8 cellular contexts compared by ENCODE assay signal in genomic region chr14:79278798-79279644, GRCh38.
DNase-seq lines count a peak whose midpoint lies in the region; ATAC-seq lines count a peak whose summit lies in the region.

No MANE protein-coding gene starts in this region.

- ATAC-seq in GM19035 (IDR thresholded peaks at IDR 0.05; ENCODE audit: unreplicated experiment) (peak; percentile 64), left cardiac atrium (peak; percentile 97 to 100), HG03175 (IDR thresholded peaks at IDR 0.05; ENCODE audit: unreplicated experiment) (no peak)

- H3K79me1 ChIP-seq in trophoblast cell (ENCODE audit: low read length) = peaks cover 2% of the 10 kb centered on the region

- H3K4me1 ChIP-seq in trophoblast cell (ENCODE audit: control insufficient read depth in 1 of 2, insufficient read depth in 2 of 2, low read length in 2 of 2) = peaks cover 10% of the 10 kb centered on the region in 2 experiments

- no peak overlapping the region for H3K4ac ChIP-seq in trophoblast cell (ENCODE audit: low read depth, low read length)

- no peak overlapping the region for H3K14ac ChIP-seq in trophoblast cell (ENCODE audit: low read length)

- H4K12ac ChIP-seq in trophoblast cell (ENCODE audit: low read depth, low read length) = peak overlapping the region; percentile 14

- no peaks in the 10 kb centered on the region for H3K36me3 ChIP-seq in trophoblast cell (ENCODE audit: control insufficient read depth in 1 of 2, insufficient read depth in 2 of 2, low read length in 2 of 2)

- H3K4me3 ChIP-seq in trophoblast cell (ENCODE audit: low read depth, low read length) = peak overlapping the region; percentile 81

- peak overlapping the region; percentile 88 for H3K4me2 ChIP-seq in trophoblast cell (ENCODE audit: low read length)

- no peak overlapping the region for H2BK120ac ChIP-seq in trophoblast cell (ENCODE audit: insufficient read depth, low read length, poor library complexity)

- H3K9me3 ChIP-seq in trophoblast cell (ENCODE audit: insufficient read depth, low read depth, low read length) = no peaks in the 10 kb centered on the region

- no peak overlapping the region for H3K23ac ChIP-seq in trophoblast cell (ENCODE audit: low read length)

- no peak overlapping the region for H2BK5ac ChIP-seq in trophoblast cell (ENCODE audit: low read depth, low read length, poor library complexity)

- peak overlapping the region; percentile 66 for H2AFZ ChIP-seq in trophoblast cell (ENCODE audit: insufficient read depth, low read length, poor library complexity)

- DNase-seq in NCI-H146 treated with DMSO at 0.1 percent for 48 hours (lab: John Stamatoyannopoulos, UW; ENCODE audit: unreplicated experiment) = peak; percentile 72
- DNase-seq in amygdala (lab: John Stamatoyannopoulos, UW) = peak in 40 of 56 donors; percentile 7 to 78 (median 47)
- peak; percentile 83 for DNase-seq in left cardiac atrium
- peak; percentile 90 to 95 for DNase-seq in trophoblast cell
- no peak for DNase-seq in GM19238 (ENCODE audit: insufficient read length, low spot score)
- DNase-seq in stimulated activated CD4-positive, alpha-beta T cell treated with anti-CD3 and anti-CD28 coated beads, Interleukin-12 subunit alpha, Interleukin-12 subunit beta, amount 100 ng/mL, for 4 hours = no peak

- no peaks in the 10 kb centered on the region for H3K27me3 ChIP-seq in trophoblast cell (ENCODE audit: insufficient read depth, low read length)

- intact Hi-C loops in left cardiac atrium (cut with DNase I) = no loop called here

- H2AK5ac ChIP-seq in trophoblast cell (ENCODE audit: low read length) = no peak overlapping the region

- WGBS in trophoblast cell (ENCODE audit: extremely low coverage, insufficient coverage, insufficient read length) = no CpG with 5 or more reads among the region's 67 CpGs

- H4K91ac ChIP-seq in trophoblast cell (ENCODE audit: low read depth, low read length) = no peak overlapping the region

- peak overlapping the region; percentile 11 for H4K8ac ChIP-seq in trophoblast cell (ENCODE audit: low read depth, low read length)

- no peak overlapping the region for H2BK12ac ChIP-seq in trophoblast cell (ENCODE audit: low read length)

- H3K9ac ChIP-seq in trophoblast cell (ENCODE audit: low read length) = peak overlapping the region; percentile 12

- H3K18ac ChIP-seq in trophoblast cell (ENCODE audit: low read length) = no peak overlapping the region

- no peaks in the 10 kb centered on the region for H3K79me2 ChIP-seq in trophoblast cell (ENCODE audit: control insufficient read depth, insufficient read depth, low read length, poor library complexity)

- no peak overlapping the region for H3K27ac ChIP-seq in trophoblast cell (ENCODE audit: low read depth, low read length)

Comparison
In these comparisons a context has a peak if more than half of its experiments do, and no peak if none do; other contexts are left out.
1. DNase-seq: peak in NCI-H146 treated with DMSO at 0.1 percent for 48 hours (single experiment), amygdala (40 of 56), left cardiac atrium (single experiment) and trophoblast cell (2 of 2); none in GM19238 (single experiment) and stimulated activated CD4-positive, alpha-beta T cell treated with anti-CD3 and anti-CD28 coated beads, Interleukin-12 subunit alpha, Interleukin-12 subunit beta, amount 100 ng/mL, for 4 hours (single experiment).